18 cellular contexts compared by ENCODE assay signal in the genomic region with DNA sequence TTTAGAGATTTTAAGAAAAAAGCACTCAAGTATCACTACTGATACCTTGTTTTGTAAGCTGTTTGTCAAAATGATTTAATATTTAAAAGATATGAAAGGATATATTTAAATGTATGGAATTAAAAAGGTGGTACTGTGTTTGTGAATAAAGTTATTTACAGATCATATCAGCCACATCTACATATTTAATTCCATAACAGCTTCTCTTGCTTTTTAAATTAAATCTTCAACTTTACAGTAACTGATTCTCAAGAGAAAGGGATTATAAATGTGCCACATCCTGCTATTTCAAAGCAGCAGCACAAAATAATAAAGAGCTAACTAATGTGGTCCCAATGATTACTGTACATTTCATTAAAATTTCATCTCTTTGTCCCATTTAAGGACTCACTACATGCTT.
DNase-seq lines count a peak whose midpoint lies in the region; ATAC-seq, FAIRE-seq and TF ChIP-seq lines count a peak whose summit lies in the region.
"Had no signal": no experiment of that assay in that cellular context is flagged by ENCODE, and none has a peak within 500 bp of the region (broad histone marks: within the 10 kb centered on the region; RNA-seq: fewer than 3 reads in every experiment).

No MANE protein-coding gene starts in this region.

- H3K9ac ChIP-seq in GM23248 (no peak overlapping the region), SK-N-SH (no peak overlapping the region)

- H3K4me3 ChIP-seq in GM23248 (no peak overlapping the region), SK-N-SH (ENCODE audit: low read depth in 2 of 2, low read length in 1 of 2) (no peak overlapping the region)
- H3K4me3 ChIP-seq: SJSA1 had no signal

- FAIRE-seq in islet of Langerhans (lab: Jason Lieb, UNC) = peak; percentile 74
- FAIRE-seq: D721Med, H1, RCC 7860 had no signal

- H3F3A ChIP-seq in GM23248 (ENCODE audit: insufficient read depth) (peaks cover 12% of the 10 kb centered on the region), SK-N-SH (replicated peaks; ENCODE audit: insufficient read depth) (peaks cover 30% of the 10 kb centered on the region)

- H3K9me3 Mint-ChIP-seq in mesothelial cell of epicardium (no peaks in the 10 kb centered on the region), endothelial cell (ENCODE audit: unreplicated experiment) (no peaks in the 10 kb centered on the region)

- H3K36me3 Mint-ChIP-seq in mesothelial cell of epicardium (no peaks in the 10 kb centered on the region), endothelial cell (ENCODE audit: low read depth, unreplicated experiment) (no peaks in the 10 kb centered on the region)

- no peak overlapping the region for H3K27ac ChIP-seq in GM23248
- H3K27ac ChIP-seq in SK-N-SH (ENCODE audit: low read depth in 2 of 2, low read length in 1 of 2) = peak overlapping the region; percentile 55 to 67; a peak in 3 of 4 replicates
- H3K27ac ChIP-seq: SJSA1 had no signal

- DNase-seq in GM23248 (no peak), SK-N-SH (no peak), mesothelial cell of epicardium (ENCODE audit: low spot score in 2 of 2, unreplicated experiment in 2 of 2) (no peak), endothelial cell (ENCODE audit: low spot score) (no peak), NCI-H1930 (lab: John Stamatoyannopoulos, UW) (no peak)
- DNase-seq: GF-D8; MM.1S; NCI-H1048; NCI-H1436; NCI-H2029; NCI-H510A; NK-92 treated with Interleukin-12 subunit alpha and Interleukin-12 subunit beta, amount 100 ng/mL, for 24 hours had no signal

- H3K9me2 ChIP-seq in GM23248 (ENCODE audit: insufficient read depth) (no peaks in the 10 kb centered on the region), SK-N-SH (no peaks in the 10 kb centered on the region)

- H3K4me2 ChIP-seq in GM23248 (ENCODE audit: unreplicated experiment) = peak overlapping the region; percentile 0
- no peak overlapping the region for H3K4me2 ChIP-seq in SK-N-SH

- H3K4me1 ChIP-seq in GM23248 (ENCODE audit: insufficient read depth) (peaks cover 46% of the 10 kb centered on the region), SK-N-SH (ENCODE audit: control insufficient read depth in 1 of 2, insufficient read depth in 2 of 2, low read depth in 1 of 2, low read length in 1 of 2) (peaks cover 39 to 40% of the 10 kb centered on the region in 2 experiments; a peak in 3 of 4 replicates)

- H2AFZ ChIP-seq in GM23248 = no peak overlapping the region
- H2AFZ ChIP-seq in SK-N-SH (ENCODE audit: low read depth) = no peak overlapping the region

- POLR2A ChIA-PET in SK-N-SH (lab: Yijun Ruan, JAX) = no interaction called here

- H3K4me3 Mint-ChIP-seq in mesothelial cell of epicardium (no peak overlapping the region), endothelial cell (ENCODE audit: unreplicated experiment) (no peak overlapping the region)

- TF ChIP-seq CTCF in SK-N-SH (IDR thresholded peaks at IDR 0.05) (no peak), mesothelial cell of epicardium (IDR thresholded peaks at IDR 0.05; ENCODE audit: unreplicated experiment) (no peak), endothelial cell (IDR thresholded peaks at IDR 0.05; ENCODE audit: unreplicated experiment) (no peak)

- H3K27me3 ChIP-seq in GM23248 (replicated peaks; ENCODE audit: insufficient read depth) = no peaks in the 10 kb centered on the region
- H3K27me3 ChIP-seq in SK-N-SH (ENCODE audit: insufficient read depth) = no peaks in the 10 kb centered on the region
- H3K27me3 ChIP-seq: SJSA1 had no signal

- H3K27ac Mint-ChIP-seq in mesothelial cell of epicardium = no peak overlapping the region
- no peak overlapping the region for H3K27ac Mint-ChIP-seq in endothelial cell (ENCODE audit: unreplicated experiment)

- no peak for TF ChIP-seq RAD21 in SK-N-SH (IDR thresholded peaks at IDR 0.05; ENCODE audit: low read length)

- H3K27me3 Mint-ChIP-seq in mesothelial cell of epicardium (ENCODE audit: low read depth) = no peaks in the 10 kb centered on the region
- no peaks in the 10 kb centered on the region for H3K27me3 Mint-ChIP-seq in endothelial cell (ENCODE audit: unreplicated experiment)

- no peaks in the 10 kb centered on the region for H3K36me3 ChIP-seq in GM23248 (ENCODE audit: low read depth)
- no peaks in the 10 kb centered on the region for H3K36me3 ChIP-seq in SK-N-SH (replicated peaks in 1 of 2; ENCODE audit: control insufficient read depth in 1 of 2, insufficient read depth in 2 of 2, low read length in 1 of 2)
- H3K36me3 ChIP-seq: SJSA1 had no signal

- in situ Hi-C loops in GM23248 (cut with MboI) = no loop called here

- H3K79me2 ChIP-seq in GM23248 (ENCODE audit: insufficient read depth) (peaks cover 100% of the 10 kb centered on the region), SK-N-SH (ENCODE audit: insufficient read depth) (peaks cover 100% of the 10 kb centered on the region)

- no peak for ATAC-seq in HG03432 (IDR thresholded peaks at IDR 0.05; ENCODE audit: unreplicated experiment)

- no peaks in the 10 kb centered on the region for H3K9me3 ChIP-seq in GM23248 (ENCODE audit: low read depth)
- no peaks in the 10 kb centered on the region for H3K9me3 ChIP-seq in SK-N-SH
- H3K9me3 ChIP-seq: SJSA1 had no signal

- peaks cover 42% of the 10 kb centered on the region for H4K20me1 ChIP-seq in GM23248 (ENCODE audit: insufficient read depth)
- peaks cover 100% of the 10 kb centered on the region for H4K20me1 ChIP-seq in SK-N-SH (ENCODE audit: insufficient read depth)

- peaks cover 44% of the 10 kb centered on the region for H3K4me1 Mint-ChIP-seq in mesothelial cell of epicardium
- H3K4me1 Mint-ChIP-seq in endothelial cell (ENCODE audit: unreplicated experiment) = peaks cover 23% of the 10 kb centered on the region

- CTCF ChIA-PET in SK-N-SH (lab: Yijun Ruan, JAX) = interaction anchor here (0.7 to 1.9 kb wide), 5 partner anchors 11 to 550 kb away, joined by 3 to 8 read pairs (median 4); no protein-coding TSS in a partner anchor

- TF ChIP-seq EP300 in SK-N-SH (IDR thresholded peaks at IDR 0.05; ENCODE audit: borderline replicate concordance in 1 of 2, low read depth in 1 of 2, low read length in 1 of 2) = no peak

TF ChIP-seq in SK-N-SH, 30 proteins besides CTCF, POLR2A, EP300 and RAD21 (continues in another document):
- no peak for TF ChIP-seq NFIC (IDR thresholded peaks at IDR 0.05; ENCODE audit: borderline replicate concordance)
- TF ChIP-seq TAF1 (IDR thresholded peaks at IDR 0.05; ENCODE audit: borderline replicate concordance, low read depth, low read length) = no peak
- TF ChIP-seq POLR2AphosphoS5 (IDR thresholded peaks at IDR 0.05; ENCODE audit: low read depth, low read length) = no peak
- no peak for TF ChIP-seq TCF12 (IDR thresholded peaks at IDR 0.05)
- no peak for TF ChIP-seq SMC3 (IDR thresholded peaks at IDR 0.05; ENCODE audit: low read depth, low read length)
- TF ChIP-seq YY1 (IDR thresholded peaks at IDR 0.05; ENCODE audit: low read depth) = no peak
- TF ChIP-seq MEF2A (IDR thresholded peaks at IDR 0.05; ENCODE audit: borderline replicate concordance, low read depth) = no peak
- TF ChIP-seq REST (IDR thresholded peaks at IDR 0.05; ENCODE audit: low read depth, low read length) = no peak
- TF ChIP-seq ZBTB33 (IDR thresholded peaks at IDR 0.05; ENCODE audit: borderline replicate concordance, low read depth) = no peak
- TF ChIP-seq, protein P1, sequence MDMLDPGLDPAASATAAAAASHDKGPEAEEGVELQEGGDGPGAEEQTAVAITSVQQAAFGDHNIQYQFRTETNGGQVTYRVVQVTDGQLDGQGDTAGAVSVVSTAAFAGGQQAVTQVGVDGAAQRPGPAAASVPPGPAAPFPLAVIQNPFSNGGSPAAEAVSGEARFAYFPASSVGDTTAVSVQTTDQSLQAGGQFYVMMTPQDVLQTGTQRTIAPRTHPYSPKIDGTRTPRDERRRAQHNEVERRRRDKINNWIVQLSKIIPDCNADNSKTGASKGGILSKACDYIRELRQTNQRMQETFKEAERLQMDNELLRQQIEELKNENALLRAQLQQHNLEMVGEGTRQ (IDR thresholded peaks at IDR 0.05; ENCODE audit: borderline replicate concordance, low read depth, low read length) = no peak
- TF ChIP-seq MXI1 (IDR thresholded peaks at IDR 0.05; ENCODE audit: low read depth, low read length) = no peak
- no peak for TF ChIP-seq NRF1 (IDR thresholded peaks at IDR 0.05; ENCODE audit: low read depth, low read length)
